1 cellular context compared by ENCODE assay signal in the genomic region with DNA sequence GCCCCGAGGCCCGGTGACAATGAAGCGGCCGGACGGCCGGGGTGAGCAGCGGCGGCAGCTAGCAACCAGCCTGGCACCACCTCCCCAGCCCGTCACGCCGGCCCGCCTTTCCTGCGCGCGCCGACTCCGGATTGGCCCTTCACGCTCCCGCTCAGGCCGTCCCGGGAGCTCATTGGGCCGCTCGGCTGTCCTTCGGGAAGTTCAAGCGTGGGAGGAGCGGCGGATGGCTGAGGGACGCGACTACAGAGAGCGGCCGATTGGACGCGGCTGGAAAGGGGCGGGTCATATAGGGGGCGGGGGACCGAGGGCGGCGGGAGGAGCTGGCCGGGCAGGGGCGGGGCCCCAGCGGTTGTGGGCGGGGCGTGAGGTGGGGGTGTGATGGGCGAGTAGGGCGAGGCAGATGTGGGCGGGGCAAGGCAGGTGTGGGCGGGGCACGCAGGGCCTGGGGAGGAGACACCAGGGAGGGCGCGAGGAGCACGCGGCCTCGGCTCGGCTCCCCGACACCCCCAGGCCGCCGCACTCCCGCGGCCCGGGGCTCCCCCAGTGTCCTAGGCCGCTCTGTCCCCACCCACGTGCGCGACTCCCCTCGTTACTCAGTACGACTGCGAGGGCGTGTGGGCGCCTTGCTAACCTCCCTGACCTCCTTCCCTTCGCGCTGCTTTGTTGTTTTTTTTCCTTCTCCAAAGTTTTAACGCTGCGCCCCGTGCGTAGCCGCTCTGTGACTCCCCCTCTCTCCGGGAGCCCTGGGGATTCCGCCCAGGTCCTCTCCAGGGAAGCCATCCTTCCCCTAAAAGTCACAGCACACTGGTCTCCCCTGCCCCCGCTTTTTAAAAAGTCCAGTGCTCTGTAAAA.
A peak's percentile ranks its signal among the peaks of the same experiment; 100 is the strongest.
TF ChIP-seq lines count a peak whose summit lies in the region.

CEP131 (minus strand) TSS at position 60 of the 852 bp plus-strand sequence. CDS start 2,909 bp downstream, outside the sequence.

TF ChIP-seq in K562, 482 proteins besides CTCF, POLR2A, EP300 and RAD21 (continued from another document and continues in another):
- TF ChIP-seq ZHX1 (conservative IDR thresholded peaks at IDR 0.05; ENCODE audit: low read length), result no peak
- TF ChIP-seq TAF7 (tag; IDR thresholded peaks at IDR 0.05), result no peak; the same call in 1 of the 2 replicates
- TF ChIP-seq CBFA2T3 (IDR thresholded peaks at IDR 0.05), result 0 out of 2 replicates have a peak, but pooled peaks have one; percentile 11
- no peak for TF ChIP-seq ZNF644 (tag; IDR thresholded peaks at IDR 0.05; ENCODE audit: low read depth)
- TF ChIP-seq, protein P1, sequence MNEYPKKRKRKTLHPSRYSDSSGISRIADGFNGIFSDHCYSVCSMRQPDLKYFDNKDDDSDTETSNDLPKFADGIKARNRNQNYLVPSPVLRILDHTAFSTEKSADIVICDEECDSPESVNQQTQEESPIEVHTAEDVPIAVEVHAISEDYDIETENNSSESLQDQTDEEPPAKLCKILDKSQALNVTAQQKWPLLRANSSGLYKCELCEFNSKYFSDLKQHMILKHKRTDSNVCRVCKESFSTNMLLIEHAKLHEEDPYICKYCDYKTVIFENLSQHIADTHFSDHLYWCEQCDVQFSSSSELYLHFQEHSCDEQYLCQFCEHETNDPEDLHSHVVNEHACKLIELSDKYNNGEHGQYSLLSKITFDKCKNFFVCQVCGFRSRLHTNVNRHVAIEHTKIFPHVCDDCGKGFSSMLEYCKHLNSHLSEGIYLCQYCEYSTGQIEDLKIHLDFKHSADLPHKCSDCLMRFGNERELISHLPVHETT (CRISPR knock-in tag; conservative IDR thresholded peaks at IDR 0.05 in 1 of 2, IDR thresholded peaks at IDR 0.05 in 1 of 2), result 0 out of 4 replicates have a peak, but pooled peaks of 1 of the 2 experiments have one; percentile 31
- TF ChIP-seq, protein P2, sequence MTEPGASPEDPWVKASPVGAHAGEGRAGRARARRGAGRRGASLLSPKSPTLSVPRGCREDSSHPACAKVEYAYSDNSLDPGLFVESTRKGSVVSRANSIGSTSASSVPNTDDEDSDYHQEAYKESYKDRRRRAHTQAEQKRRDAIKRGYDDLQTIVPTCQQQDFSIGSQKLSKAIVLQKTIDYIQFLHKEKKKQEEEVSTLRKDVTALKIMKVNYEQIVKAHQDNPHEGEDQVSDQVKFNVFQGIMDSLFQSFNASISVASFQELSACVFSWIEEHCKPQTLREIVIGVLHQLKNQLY (CRISPR knock-in tag; conservative IDR thresholded peaks at IDR 0.05), result no peak
- no peak for TF ChIP-seq ZNF707 (CRISPR knock-in tag; conservative IDR thresholded peaks at IDR 0.05)
- peak; percentile 64; the same call in 1 of the 2 replicates for TF ChIP-seq HNRNPL (IDR thresholded peaks at IDR 0.05; ENCODE audit: low read depth, low read length)
- TF ChIP-seq ZNF778 (CRISPR knock-in tag; IDR thresholded peaks at IDR 0.05), result no peak
- TF ChIP-seq GTF2E2 (tag; IDR thresholded peaks at IDR 0.05), result no peak
- TF ChIP-seq PRPF4 (IDR thresholded peaks at IDR 0.05; ENCODE audit: insufficient read depth, low read depth, low read length, poor library complexity, severe bottlenecking), result no peak
- 0 out of 4 replicates have a peak, but pooled peaks have one; percentile 17 to 44 for TF ChIP-seq TEAD1 (CRISPR knock-in tag; IDR thresholded peaks at IDR 0.05)
- no peak for TF ChIP-seq PTRF (tag; IDR thresholded peaks at IDR 0.05)
- TF ChIP-seq, protein P3, sequence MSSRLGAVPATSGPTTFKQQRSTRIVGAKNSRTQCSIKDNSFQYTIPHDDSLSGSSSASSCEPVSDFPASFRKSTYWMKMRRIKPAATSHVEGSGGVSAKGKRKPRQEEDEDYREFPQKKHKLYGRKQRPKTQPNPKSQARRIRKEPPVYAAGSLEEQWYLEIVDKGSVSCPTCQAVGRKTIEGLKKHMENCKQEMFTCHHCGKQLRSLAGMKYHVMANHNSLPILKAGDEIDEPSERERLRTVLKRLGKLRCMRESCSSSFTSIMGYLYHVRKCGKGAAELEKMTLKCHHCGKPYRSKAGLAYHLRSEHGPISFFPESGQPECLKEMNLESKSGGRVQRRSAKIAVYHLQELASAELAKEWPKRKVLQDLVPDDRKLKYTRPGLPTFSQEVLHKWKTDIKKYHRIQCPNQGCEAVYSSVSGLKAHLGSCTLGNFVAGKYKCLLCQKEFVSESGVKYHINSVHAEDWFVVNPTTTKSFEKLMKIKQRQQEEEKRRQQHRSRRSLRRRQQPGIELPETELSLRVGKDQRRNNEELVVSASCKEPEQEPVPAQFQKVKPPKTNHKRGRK (tag; IDR thresholded peaks at IDR 0.05), result no peak
- no peak for TF ChIP-seq BCOR (IDR thresholded peaks at IDR 0.05)
- no peak for TF ChIP-seq POLR3G (IDR thresholded peaks at IDR 0.05; ENCODE audit: extremely low read depth, insufficient read length, insufficient replicate concordance)
- no peak for TF ChIP-seq JUN (IDR thresholded peaks at IDR 0.05; ENCODE audit: borderline replicate concordance, low read depth, low read length)
- TF ChIP-seq JUN (CRISPR knock-in tag; IDR thresholded peaks at IDR 0.05; ENCODE audit: borderline replicate concordance), result no peak
- no peak for TF ChIP-seq ZNF583 (CRISPR knock-in tag; IDR thresholded peaks at IDR 0.05)
- no peak for TF ChIP-seq STAT6 (CRISPR knock-in tag; IDR thresholded peaks at IDR 0.05)
- no peak for TF ChIP-seq TCFL5 (CRISPR knock-in tag; conservative IDR thresholded peaks at IDR 0.05)
- no peak for TF ChIP-seq TCF3 (CRISPR knock-in tag; IDR thresholded peaks at IDR 0.05)
- no peak for TF ChIP-seq HEY1 (CRISPR knock-in tag; IDR thresholded peaks at IDR 0.05; ENCODE audit: borderline replicate concordance)
- peak; percentile 100 for TF ChIP-seq PKNOX1 (IDR thresholded peaks at IDR 0.05)
- TF ChIP-seq CXXC5 (CRISPR knock-in tag; IDR thresholded peaks at IDR 0.05), result peak; percentile 97
- TF ChIP-seq HLTF (IDR thresholded peaks at IDR 0.05), result peak; percentile 22; the same call in 1 of the 2 replicates
- no peak for TF ChIP-seq PHF21A (IDR thresholded peaks at IDR 0.05; ENCODE audit: borderline replicate concordance, low read depth)
- TF ChIP-seq ZNF277 (CRISPR knock-in tag; IDR thresholded peaks at IDR 0.05; ENCODE audit: borderline replicate concordance), result no peak
- no peak for TF ChIP-seq SLC30A9 (CRISPR knock-in tag; IDR thresholded peaks at IDR 0.05)
- no peak for TF ChIP-seq SIN3B (IDR thresholded peaks at IDR 0.05; ENCODE audit: low read depth)
- no peak for TF ChIP-seq ZNF224 (CRISPR knock-in tag; IDR thresholded peaks at IDR 0.05)
- no peak for TF ChIP-seq ZNF133 (CRISPR knock-in tag; IDR thresholded peaks at IDR 0.05)
- no peak for TF ChIP-seq MYBL2 (IDR thresholded peaks at IDR 0.05; ENCODE audit: low read depth)
- no peak for TF ChIP-seq MYBL2 (CRISPR knock-in tag; IDR thresholded peaks at IDR 0.05; ENCODE audit: borderline replicate concordance)
- TF ChIP-seq, protein P4, sequence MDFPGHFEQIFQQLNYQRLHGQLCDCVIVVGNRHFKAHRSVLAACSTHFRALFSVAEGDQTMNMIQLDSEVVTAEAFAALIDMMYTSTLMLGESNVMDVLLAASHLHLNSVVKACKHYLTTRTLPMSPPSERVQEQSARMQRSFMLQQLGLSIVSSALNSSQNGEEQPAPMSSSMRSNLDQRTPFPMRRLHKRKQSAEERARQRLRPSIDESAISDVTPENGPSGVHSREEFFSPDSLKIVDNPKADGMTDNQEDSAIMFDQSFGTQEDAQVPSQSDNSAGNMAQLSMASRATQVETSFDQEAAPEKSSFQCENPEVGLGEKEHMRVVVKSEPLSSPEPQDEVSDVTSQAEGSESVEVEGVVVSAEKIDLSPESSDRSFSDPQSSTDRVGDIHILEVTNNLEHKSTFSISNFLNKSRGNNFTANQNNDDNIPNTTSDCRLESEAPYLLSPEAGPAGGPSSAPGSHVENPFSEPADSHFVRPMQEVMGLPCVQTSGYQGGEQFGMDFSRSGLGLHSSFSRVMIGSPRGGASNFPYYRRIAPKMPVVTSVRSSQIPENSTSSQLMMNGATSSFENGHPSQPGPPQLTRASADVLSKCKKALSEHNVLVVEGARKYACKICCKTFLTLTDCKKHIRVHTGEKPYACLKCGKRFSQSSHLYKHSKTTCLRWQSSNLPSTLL (IDR thresholded peaks at IDR 0.05), result no peak
- TF ChIP-seq MNT (conservative IDR thresholded peaks at IDR 0.05), result peak; percentile 74 to 82
- no peak for TF ChIP-seq ZNF511 (CRISPR knock-in tag; IDR thresholded peaks at IDR 0.05)
- no peak for TF ChIP-seq RBBP5 (IDR thresholded peaks at IDR 0.05; ENCODE audit: borderline replicate concordance, insufficient read depth, low read length, poor library complexity, severe bottlenecking)
- no peak for TF ChIP-seq POLR2H (tag; IDR thresholded peaks at IDR 0.05; ENCODE audit: low read depth)
- peak; percentile 15; the same call in 1 of the 2 replicates for TF ChIP-seq ZNF263 (CRISPR knock-in tag; IDR thresholded peaks at IDR 0.05; ENCODE audit: borderline replicate concordance)
